Comparison of ENCODE assay signal across 26 cellular contexts in the genomic region with DNA sequence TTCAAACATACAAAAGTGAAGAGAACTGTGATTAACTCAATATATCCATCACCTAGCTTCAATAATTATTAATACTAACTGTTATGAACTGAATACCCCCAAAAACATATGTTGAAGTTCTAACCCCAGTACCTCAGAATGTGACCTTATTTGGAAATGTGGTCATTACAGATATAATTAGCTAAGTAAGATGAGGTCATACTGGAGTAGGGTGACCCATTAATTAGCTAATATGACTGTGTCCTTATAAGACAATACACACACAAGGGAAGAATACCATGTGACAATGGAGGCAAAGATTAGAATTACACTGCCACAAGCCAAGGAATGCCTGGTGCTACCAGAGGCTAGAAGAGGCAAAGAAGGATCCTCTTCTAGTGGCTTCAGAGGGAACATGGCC. TPM values are rescaled to one million over a fixed set of nuclear protein-coding genes. Genes with fewer than 3 reads are reported as not detected.
DNase-seq lines count a peak whose midpoint lies in the region; ATAC-seq, FAIRE-seq and TF ChIP-seq lines count a peak whose summit lies in the region.
"Had no signal": no experiment of that assay in that cellular context is flagged by ENCODE, and none has a peak within 500 bp of the region (broad histone marks: within the 10 kb centered on the region; RNA-seq: fewer than 3 reads in every experiment).

No MANE protein-coding gene starts in this region.

- no peak for DNase-seq in activated T-cell treated with anti-CD3 and anti-CD28 coated beads, Interleukin-2, amount 50 U/mL, for 24 hours
- DNase-seq in activated T-cell treated with anti-CD3 and anti-CD28 coated beads, Interleukin-2, amount 50 U/mL, for 4 hours = no peak
- DNase-seq in GM12892 (ENCODE audit: insufficient read length) (no peak), foreskin melanocyte (peak; percentile 11), cardiac septum (ENCODE audit: low spot score) (no peak), HuH-7.5 (ENCODE audit: low spot score) (no peak)
- DNase-seq: C1 segment of cervical spinal cord; CD4-positive, alpha-beta memory T cell; COR-L47; DMS79; H7; KG1; MM.1S; NCI-H1048; NCI-H1417; NCI-H1694 treated with DMSO at 0.1 percent for 48 hours; NCI-H2081; NCI-H2227 treated with DMSO at 0.1 percent for 48 hours; NCI-H510A; NK-92 treated with Interleukin-12 subunit alpha and Interleukin-12 subunit beta, amount 100 ng/mL, for 24 hours; PC-3; SK-N-SH had no signal

- H3K27me3 Mint-ChIP-seq in activated T-cell treated with anti-CD3 and anti-CD28 coated beads, Interleukin-2, amount 50 U/mL, for 24 hours = no peaks in the 10 kb centered on the region
- H3K27me3 Mint-ChIP-seq in activated T-cell treated with anti-CD3 and anti-CD28 coated beads, Interleukin-2, amount 50 U/mL, for 4 hours (ENCODE audit: low read depth) = no peaks in the 10 kb centered on the region
- H3K27me3 Mint-ChIP-seq in activated T-helper 17 cell treated with anti-CD3 and anti-CD28 coated beads, Interleukin-2, amount 50 U/mL, for 72 hours = no peaks in the 10 kb centered on the region
- H3K27me3 Mint-ChIP-seq: CD4-positive, alpha-beta memory T cell had no signal

- H3K36me3 Mint-ChIP-seq in activated T-cell treated with anti-CD3 and anti-CD28 coated beads, Interleukin-2, amount 50 U/mL, for 24 hours (ENCODE audit: low read depth) = peaks cover 91% of the 10 kb centered on the region
- H3K36me3 Mint-ChIP-seq in activated T-cell treated with anti-CD3 and anti-CD28 coated beads, Interleukin-2, amount 50 U/mL, for 4 hours (ENCODE audit: insufficient read depth) = peaks cover 52% of the 10 kb centered on the region
- H3K36me3 Mint-ChIP-seq in activated T-helper 17 cell treated with anti-CD3 and anti-CD28 coated beads, Interleukin-2, amount 50 U/mL, for 72 hours (ENCODE audit: low read depth) = peaks cover 86% of the 10 kb centered on the region

- H3K9me3 Mint-ChIP-seq in activated T-cell treated with anti-CD3 and anti-CD28 coated beads, Interleukin-2, amount 50 U/mL, for 24 hours = no peaks in the 10 kb centered on the region
- no peaks in the 10 kb centered on the region for H3K9me3 Mint-ChIP-seq in activated T-cell treated with anti-CD3 and anti-CD28 coated beads, Interleukin-2, amount 50 U/mL, for 4 hours
- H3K9me3 Mint-ChIP-seq in activated T-helper 17 cell treated with anti-CD3 and anti-CD28 coated beads, Interleukin-2, amount 50 U/mL, for 72 hours = no peaks in the 10 kb centered on the region
- H3K9me3 Mint-ChIP-seq: CD4-positive, alpha-beta memory T cell had no signal

- no peak overlapping the region for H3K4me3 Mint-ChIP-seq in activated T-cell treated with anti-CD3 and anti-CD28 coated beads, Interleukin-2, amount 50 U/mL, for 24 hours
- no peak overlapping the region for H3K4me3 Mint-ChIP-seq in activated T-cell treated with anti-CD3 and anti-CD28 coated beads, Interleukin-2, amount 50 U/mL, for 4 hours
- H3K4me3 Mint-ChIP-seq in activated T-helper 17 cell treated with anti-CD3 and anti-CD28 coated beads, Interleukin-2, amount 50 U/mL, for 72 hours = no peak overlapping the region
- H3K4me3 Mint-ChIP-seq: CD4-positive, alpha-beta memory T cell had no signal

- ATAC-seq in activated T-cell treated with anti-CD3 and anti-CD28 coated beads, Interleukin-2, amount 50 U/mL, for 4 hours = no peak
- no peak for ATAC-seq in activated T-helper 17 cell treated with anti-CD3 and anti-CD28 coated beads, Interleukin-2, amount 50 U/mL, for 72 hours (replicated peaks)
- ATAC-seq in GM18909 (IDR thresholded peaks at IDR 0.05; ENCODE audit: poor library complexity, unreplicated experiment) = no peak
- ATAC-seq: PC-3 had no signal

- intact Hi-C loops in cardiac septum (cut with DNase I) = no loop called here

- peak; percentile 64 for FAIRE-seq in GM12892 (lab: Jason Lieb, UNC)

- peaks cover 11% of the 10 kb centered on the region for H3K4me1 Mint-ChIP-seq in activated T-cell treated with anti-CD3 and anti-CD28 coated beads, Interleukin-2, amount 50 U/mL, for 24 hours (ENCODE audit: low read depth)
- peaks cover 12% of the 10 kb centered on the region for H3K4me1 Mint-ChIP-seq in activated T-cell treated with anti-CD3 and anti-CD28 coated beads, Interleukin-2, amount 50 U/mL, for 4 hours (ENCODE audit: low read depth)
- H3K4me1 Mint-ChIP-seq in activated T-helper 17 cell treated with anti-CD3 and anti-CD28 coated beads, Interleukin-2, amount 50 U/mL, for 72 hours = no peaks in the 10 kb centered on the region

- H3K27ac Mint-ChIP-seq in activated T-cell treated with anti-CD3 and anti-CD28 coated beads, Interleukin-2, amount 50 U/mL, for 24 hours = peak overlapping the region; percentile 41
- peak overlapping the region; percentile 22 for H3K27ac Mint-ChIP-seq in activated T-helper 17 cell treated with anti-CD3 and anti-CD28 coated beads, Interleukin-2, amount 50 U/mL, for 72 hours

- no peak for TF ChIP-seq POLR2A in GM12892 (IDR thresholded peaks at IDR 0.05; ENCODE audit: low read depth, low read length)

RNA-seq across cellular contexts. Expression of gene RRAGA, which starts 7.8 kb away (rescaled TPM):
- total RNA-seq in activated T-cell treated with anti-CD3 and anti-CD28 coated beads, Interleukin-2, amount 50 U/mL, for 4 hours = 10 to 100 TPM; 32.8 to 51.1 (median 40.7) TPM
- 41.7 TPM for polyA plus RNA-seq in GM12892 (2012; ENCODE audit: missing spikeins)
- total RNA-seq in activated T-helper 17 cell treated with anti-CD3 and anti-CD28 coated beads, Interleukin-2, amount 50 U/mL, for 72 hours = 10 to 100 TPM; 64.0 to 66.0 TPM
- total RNA-seq in cardiac septum = 86.6 TPM

RNA-seq across cellular contexts. Expression of gene SAXO1, which starts 24.0 kb away (rescaled TPM):
- total RNA-seq in activated T-cell treated with anti-CD3 and anti-CD28 coated beads, Interleukin-2, amount 50 U/mL, for 4 hours = not detected
- not detected for polyA plus RNA-seq in GM12892 (2012; ENCODE audit: missing spikeins)
- under 1 TPM in 1 of 2 donors, not detected in 1; 0.37 TPM for total RNA-seq in activated T-helper 17 cell treated with anti-CD3 and anti-CD28 coated beads, Interleukin-2, amount 50 U/mL, for 72 hours
- 0.05 TPM for total RNA-seq in cardiac septum
- total RNA-seq: A673, HT-29, PC-3 had no signal

RNA-seq across cellular contexts. Expression of gene HAUS6, which starts 45.7 kb away (rescaled TPM):
- 10 to 100 TPM; 17.4 to 30.6 (median 30.0) TPM for total RNA-seq in activated T-cell treated with anti-CD3 and anti-CD28 coated beads, Interleukin-2, amount 50 U/mL, for 4 hours
- polyA plus RNA-seq in GM12892 (2012; ENCODE audit: missing spikeins) = 15.8 TPM
- 10 to 100 TPM; 27.8 to 38.0 TPM for total RNA-seq in activated T-helper 17 cell treated with anti-CD3 and anti-CD28 coated beads, Interleukin-2, amount 50 U/mL, for 72 hours
- 6.4 TPM for total RNA-seq in cardiac septum
